Comparison of ENCODE assay signal across 8 cellular contexts in the genomic region with DNA sequence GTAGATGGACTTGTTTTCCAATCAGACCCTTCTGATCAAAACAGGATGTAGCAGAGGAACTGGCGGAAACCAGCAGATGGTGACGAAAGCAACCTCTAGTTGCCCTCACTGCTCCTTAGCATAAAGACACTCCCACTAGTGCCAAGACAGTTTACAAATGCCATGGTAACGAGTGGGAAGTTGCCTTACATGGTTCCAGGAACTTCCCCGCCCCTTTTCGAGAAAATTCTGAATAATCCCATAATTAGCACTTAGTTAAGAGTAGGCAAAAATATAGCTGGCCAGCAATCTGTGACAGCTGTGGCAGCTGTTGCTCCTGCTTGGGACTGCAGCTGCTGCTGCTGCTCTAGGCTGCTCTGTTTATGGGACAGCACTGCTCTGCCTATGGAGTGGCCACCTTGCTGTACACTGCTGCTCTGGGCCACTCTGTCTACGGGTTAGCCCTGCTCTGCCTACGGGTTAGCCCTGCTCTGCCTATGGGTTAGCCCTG. TPM values are rescaled to one million over a fixed set of nuclear protein-coding genes. Genes with fewer than 3 reads are reported as not detected.
DNase-seq lines count a peak whose midpoint lies in the region; ATAC-seq and TF ChIP-seq lines count a peak whose summit lies in the region.

No MANE protein-coding gene starts in this region.

- peaks cover 66% of the 10 kb centered on the region for H3K4me1 ChIP-seq in CD8-positive, alpha-beta memory T cell (ENCODE audit: insufficient read depth, low read length)
- peaks cover 8% of the 10 kb centered on the region for H3K4me1 ChIP-seq in right cardiac atrium (ENCODE audit: control insufficient read depth, insufficient read depth, low read length)

- H3K27me3 Mint-ChIP-seq in CD8-positive, alpha-beta memory T cell = no peaks in the 10 kb centered on the region
- no peaks in the 10 kb centered on the region for H3K27me3 Mint-ChIP-seq in WTC11 (ENCODE audit: low read depth)

- CTCF ChIA-PET in CD8-positive, alpha-beta memory T cell (lab: Charles Lee) = no interaction called here
- CTCF ChIA-PET in WTC11 (lab: Charles Lee) = interaction anchor here (1.1 kb wide), 1 partner anchor 9 kb away, joined by 4 read pairs; no protein-coding TSS in a partner anchor

- H3K9me3 Mint-ChIP-seq in CD8-positive, alpha-beta memory T cell = no peaks in the 10 kb centered on the region
- H3K9me3 Mint-ChIP-seq in WTC11 = 0 out of 2 replicates have a peak, but pooled peaks cover under 1% of the 10 kb centered on the region

- H3K4me1 Mint-ChIP-seq in CD8-positive, alpha-beta memory T cell = peaks cover 53 to 77% (median 67%) of the 10 kb centered on the region in 3 donors
- peaks cover 13% of the 10 kb centered on the region for H3K4me1 Mint-ChIP-seq in WTC11

- no peaks in the 10 kb centered on the region for H3K9me3 ChIP-seq in CD8-positive, alpha-beta memory T cell (ENCODE audit: low read length)
- H3K9me3 ChIP-seq in right cardiac atrium (ENCODE audit: control insufficient read depth, low read length) = no peaks in the 10 kb centered on the region

- DNase-seq in CD8-positive, alpha-beta memory T cell = peak; percentile 3 to 77 (median 65)
- no peak for DNase-seq in WTC11 (ENCODE audit: low spot score)
- DNase-seq in right cardiac atrium = peak in 1 of 3 donors; percentile 59
- DNase-seq in GM13976 (ENCODE audit: low spot score) = no peak

- POLR2A ChIA-PET in CD8-positive, alpha-beta memory T cell (lab: Charles Lee) = no interaction called here
- POLR2A ChIA-PET in WTC11 (lab: Charles Lee) = no interaction called here

- H3K4me3 Mint-ChIP-seq in CD8-positive, alpha-beta memory T cell = peak overlapping the region in 4 of 7 donors; percentile 1 to 35 (median 13)
- no peak overlapping the region for H3K4me3 Mint-ChIP-seq in WTC11

- H3K36me3 Mint-ChIP-seq in CD8-positive, alpha-beta memory T cell = peaks cover 0 to 6% (median 0%) of the 10 kb centered on the region in 3 donors
- H3K36me3 Mint-ChIP-seq in WTC11 = no peaks in the 10 kb centered on the region

- intact Hi-C loops in right cardiac atrium (cut with DNase I) = no loop called here

- WGBS in right cardiac atrium = 64% methylated on average over 7 of the region's 7 CpGs

- H3K27ac Mint-ChIP-seq in CD8-positive, alpha-beta memory T cell = peak overlapping the region; percentile 43 to 93 (median 89)
- H3K27ac Mint-ChIP-seq in WTC11 = 0 out of 2 replicates have a peak overlapping the region, but pooled peaks have one; percentile 37

- in situ Hi-C loops in GM13976 (cut with MboI; ENCODE audit: low sequenced_read_pairs, unreplicated experiment) = no loop called here

- peak overlapping the region; percentile 51 for H3K27ac ChIP-seq in CD8-positive, alpha-beta memory T cell (ENCODE audit: low read depth, low read length)
- peak overlapping the region; percentile 42 for H3K27ac ChIP-seq in right cardiac atrium (ENCODE audit: low read length)

- H3K27me3 ChIP-seq in CD8-positive, alpha-beta memory T cell (ENCODE audit: insufficient read depth, low read length, poor library complexity, severe bottlenecking) = no peaks in the 10 kb centered on the region
- no peaks in the 10 kb centered on the region for H3K27me3 ChIP-seq in right cardiac atrium (ENCODE audit: control insufficient read depth, insufficient read depth)

- no peak overlapping the region for H3K4me3 ChIP-seq in CD8-positive, alpha-beta memory T cell (ENCODE audit: low read length)
- no peak overlapping the region for H3K4me3 ChIP-seq in right cardiac atrium (ENCODE audit: low read length)

- no peak for TF ChIP-seq CTCF in WTC11 (IDR thresholded peaks at IDR 0.05)
- no peak for TF ChIP-seq CTCF in GM13976 (IDR thresholded peaks at IDR 0.05; ENCODE audit: borderline replicate concordance, control extremely low read depth, extremely low read depth, insufficient read depth, missing control alignments)

- ATAC-seq in HG03342 (IDR thresholded peaks at IDR 0.05; ENCODE audit: unreplicated experiment) (peak; percentile 46), WTC11 (peak; percentile 75), right cardiac atrium (peak; percentile 32 to 36), HG03196 (IDR thresholded peaks at IDR 0.05; ENCODE audit: unreplicated experiment) (no peak), HG02588 (IDR thresholded peaks at IDR 0.05; ENCODE audit: unreplicated experiment) (no peak), HG03025 (IDR thresholded peaks at IDR 0.05; ENCODE audit: low FRiP score, unreplicated experiment) (no peak)

- H3K36me3 ChIP-seq in CD8-positive, alpha-beta memory T cell (ENCODE audit: insufficient read depth, low read length) = no peaks in the 10 kb centered on the region

TF ChIP-seq in WTC11, 78 proteins besides CTCF, POLR2A, EP300 and RAD21:
- TF ChIP-seq GTF2I (CRISPR knock-in tag; conservative IDR thresholded peaks at IDR 0.05) = no peak
- TF ChIP-seq, protein P1, sequence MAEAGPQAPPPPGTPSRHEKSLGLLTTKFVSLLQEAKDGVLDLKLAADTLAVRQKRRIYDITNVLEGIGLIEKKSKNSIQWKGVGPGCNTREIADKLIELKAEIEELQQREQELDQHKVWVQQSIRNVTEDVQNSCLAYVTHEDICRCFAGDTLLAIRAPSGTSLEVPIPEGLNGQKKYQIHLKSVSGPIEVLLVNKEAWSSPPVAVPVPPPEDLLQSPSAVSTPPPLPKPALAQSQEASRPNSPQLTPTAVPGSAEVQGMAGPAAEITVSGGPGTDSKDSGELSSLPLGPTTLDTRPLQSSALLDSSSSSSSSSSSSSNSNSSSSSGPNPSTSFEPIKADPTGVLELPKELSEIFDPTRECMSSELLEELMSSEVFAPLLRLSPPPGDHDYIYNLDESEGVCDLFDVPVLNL (CRISPR knock-in tag; IDR thresholded peaks at IDR 0.05; ENCODE audit: borderline replicate concordance, low read depth) = no peak
- TF ChIP-seq SP1 (CRISPR knock-in tag; conservative IDR thresholded peaks at IDR 0.05) = no peak
- no peak for TF ChIP-seq PREB (CRISPR knock-in tag; IDR thresholded peaks at IDR 0.05; ENCODE audit: borderline replicate concordance)
- no peak for TF ChIP-seq ATF2 (CRISPR knock-in tag; IDR thresholded peaks at IDR 0.05; ENCODE audit: borderline replicate concordance, low read depth)
- no peak for TF ChIP-seq MAX (CRISPR knock-in tag; IDR thresholded peaks at IDR 0.05)
- TF ChIP-seq NR2C2 (CRISPR knock-in tag; IDR thresholded peaks at IDR 0.05) = no peak
- TF ChIP-seq TEAD1 (CRISPR knock-in tag; IDR thresholded peaks at IDR 0.05) = no peak
- TF ChIP-seq ZNF396 (CRISPR knock-in tag; IDR thresholded peaks at IDR 0.05; ENCODE audit: borderline replicate concordance) = no peak
- no peak for TF ChIP-seq TCF7 (CRISPR knock-in tag; IDR thresholded peaks at IDR 0.05; ENCODE audit: low read depth)
- TF ChIP-seq GRHL2 (CRISPR knock-in tag; IDR thresholded peaks at IDR 0.05; ENCODE audit: insufficient replicate concordance, severe bottlenecking) = no peak

RNA-seq across cellular contexts. Expression of gene SORL1, which starts 33.4 kb away (rescaled TPM):
- total RNA-seq in CD8-positive, alpha-beta memory T cell = 10 to 100 TPM; 44.5 to 46.9 TPM
- 220 TPM for polyA plus RNA-seq in CD8-positive, alpha-beta memory T cell
- total RNA-seq in WTC11 (2021) (78.1 to 87.1 TPM (median 78.1 TPM) in 3 replicates), right cardiac atrium (1 to 10 TPM; 3.7 to 9.2 (median 5.4) TPM)
- polyA plus RNA-seq in right cardiac atrium = 0.57 TPM

Comparison
In these comparisons a context has a peak if more than half of its experiments do, and no peak if none do; other contexts are left out.
1. DNase-seq: peak in CD8-positive, alpha-beta memory T cell (5 of 5); none in WTC11 (single experiment) and GM13976 (single experiment).
2. ATAC-seq: peak in HG03342 (single experiment), WTC11 (single experiment) and right cardiac atrium (2 of 2); none in HG03196 (single experiment), HG02588 (single experiment) and HG03025 (single experiment).